In the genomic region with DNA sequence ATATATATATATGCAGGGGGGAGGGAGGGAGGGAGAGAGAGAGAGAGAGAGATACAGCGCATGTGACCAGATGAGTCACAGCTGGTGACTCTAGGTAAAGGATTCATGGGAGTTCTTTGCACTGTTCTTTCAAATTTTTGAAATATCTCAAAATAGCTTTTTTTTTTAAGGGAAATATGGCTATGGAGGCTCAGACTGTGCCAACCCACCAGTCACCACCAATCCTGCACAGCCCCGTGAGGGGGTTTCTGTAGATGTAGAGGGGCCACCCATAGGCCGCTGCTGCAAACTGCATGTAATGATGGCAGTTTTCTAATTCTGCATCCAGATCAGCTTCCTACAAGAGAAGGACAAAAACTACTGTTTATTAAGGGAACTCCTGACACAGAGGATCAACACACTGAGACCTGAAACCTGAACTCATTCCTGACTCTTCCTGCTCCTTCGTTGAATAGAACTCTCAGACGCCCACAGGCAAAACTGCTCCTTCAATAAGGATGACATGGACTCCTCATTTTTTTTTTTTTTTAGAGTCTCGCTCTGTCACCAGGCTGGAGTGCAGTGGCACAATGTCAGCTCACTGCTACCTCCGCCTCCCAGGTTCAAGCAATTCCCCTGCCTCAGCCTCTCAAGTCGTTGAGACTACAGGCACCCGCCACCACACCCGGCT, we compare ENCODE assay signal across 11 cellular contexts. TPM values are rescaled to one million over a fixed set of nuclear protein-coding genes. Genes with fewer than 3 reads are reported as not detected.
DNase-seq lines count a peak whose midpoint lies in the region; ATAC-seq and TF ChIP-seq lines count a peak whose summit lies in the region.
"Had no signal": no experiment of that assay in that cellular context is flagged by ENCODE, and none has a peak within 500 bp of the region (broad histone marks: within the 10 kb centered on the region; RNA-seq: fewer than 3 reads in every experiment).

No MANE protein-coding gene starts in this region.

- TF ChIP-seq CTCF in GM06990 (IDR thresholded peaks at IDR 0.05; ENCODE audit: insufficient read depth, low read length, poor library complexity, severe bottlenecking) = peak; percentile 23

- in situ Hi-C loops in SK-MEL-5 (cut with HindIII; ENCODE audit: low pct_unique_long_range_greater_than_20kb, low sequenced_read_pairs) = no loop called here

- H3K27me3 ChIP-seq in GM06990 (replicated peaks; ENCODE audit: control insufficient read depth, insufficient read depth, low read length) = no peaks in the 10 kb centered on the region
- H3K27me3 ChIP-seq: left lung had no signal

- no peak overlapping the region for H3K4me3 ChIP-seq in GM06990 (replicated peaks; ENCODE audit: low read depth, low read length)
- H3K4me3 ChIP-seq: left lung had no signal

- peaks cover 6% of the 10 kb centered on the region for H3K36me3 ChIP-seq in GM06990 (ENCODE audit: control insufficient read depth, insufficient read depth, low read length)

- ATAC-seq in GM19467 (IDR thresholded peaks at IDR 0.05; ENCODE audit: unreplicated experiment) = no peak
- ATAC-seq: left lung had no signal

- DNase-seq in A172 (ENCODE audit: low spot score) (peak; percentile 62), GM06990 (ENCODE audit: extremely low read depth, insufficient read length) (no peak), SK-MEL-5 (ENCODE audit: low read depth, low spot score) (peak; percentile 75), fibroblast of peridontal ligament (ENCODE audit: extremely low read depth) (peak; percentile 44), HK-2 (ENCODE audit: unreplicated experiment) (no peak), ecto neural progenitor cell (ENCODE audit: low spot score) (no peak), retina (no peak)
- DNase-seq: GF-D8, GOT3, left lung had no signal

RNA-seq across cellular contexts. Expression of gene DAGLB, which starts 17.3 kb away (rescaled TPM):
- total RNA-seq in A172 (2014; rRNA removed; shearing (Covaris generic)) = 22.5 and 25.3 TPM in 2 replicates
- 9.6 and 9.9 TPM in 2 replicates for total RNA-seq in SK-MEL-5 (2014; rRNA removed; shearing (Covaris generic))
- 10.2 and 11.8 TPM in 2 replicates for polyA plus RNA-seq in SK-MEL-5 (2015; cell fraction: cytosol; rRNA removed)
- 31.7 and 38.9 TPM in 2 replicates for polyA plus RNA-seq in SK-MEL-5 (2015; cell fraction: nucleus; rRNA removed)

RNA-seq across cellular contexts. Expression of gene KDELR2, which starts 53.5 kb away (rescaled TPM):
- 181 and 208 TPM in 2 replicates for total RNA-seq in A172 (2014; rRNA removed; shearing (Covaris generic))
- 185 and 186 TPM in 2 replicates for total RNA-seq in SK-MEL-5 (2014; rRNA removed; shearing (Covaris generic))
- 225 and 252 TPM in 2 replicates for polyA plus RNA-seq in SK-MEL-5 (2015; cell fraction: cytosol; rRNA removed)
- 67.3 and 72.3 TPM in 2 replicates for polyA plus RNA-seq in SK-MEL-5 (2015; cell fraction: nucleus; rRNA removed)

RNA-seq across cellular contexts. Expression of gene RAC1, which starts 56.1 kb away (rescaled TPM):
- 144 and 162 TPM in 2 replicates for total RNA-seq in A172 (2014; rRNA removed; shearing (Covaris generic))
- 105 and 119 TPM in 2 replicates for total RNA-seq in SK-MEL-5 (2014; rRNA removed; shearing (Covaris generic))
- 327 and 339 TPM in 2 replicates for polyA plus RNA-seq in SK-MEL-5 (2015; cell fraction: cytosol; rRNA removed)
- polyA plus RNA-seq in SK-MEL-5 (2015; cell fraction: nucleus; rRNA removed) = 94.5 and 99.7 TPM in 2 replicates

Comparison
In these comparisons a context has a peak if more than half of its experiments do, and no peak if none do; other contexts are left out.
1. DNase-seq: peak in A172 (single experiment), SK-MEL-5 (single experiment) and fibroblast of peridontal ligament (single experiment); none in GM06990 (single experiment), HK-2 (single experiment), ecto neural progenitor cell (single experiment) and retina (single experiment).